8 cellular contexts compared by ENCODE assay signal in genomic region chr10:43396928-43397624, GRCh38. TPM values are rescaled to one million over a fixed set of nuclear protein-coding genes. Genes with fewer than 3 reads are reported as not detected.
DNase-seq lines count a peak whose midpoint lies in the region; ATAC-seq and TF ChIP-seq lines count a peak whose summit lies in the region.

No MANE protein-coding gene starts in this region.

- TF ChIP-seq POLR2A in Peyer's patch (IDR thresholded peaks at IDR 0.05) = peak; percentile 87 to 88
- TF ChIP-seq POLR2A in stomach (IDR thresholded peaks at IDR 0.05) = peak in 1 of 4 donors; percentile 12

- H3K4me3 Mint-ChIP-seq in Calu3 (ENCODE audit: low read depth, unreplicated experiment) (peak overlapping the region; percentile 85), natural killer cell (peak overlapping the region; percentile 97)
- H3K4me3 Mint-ChIP-seq in activated T-helper 2 cell treated with anti-CD3 and anti-CD28 coated beads, Interferon-gamma antibody, Interleukin-2, Interleukin-4, amounts not matched to agents 10 μg/mL and 5 μg/mL and 100 μg/mL, durations not matched to agents 14 hours and 24 hours and 36 hours (ENCODE audit: low read depth) = peak overlapping the region; percentile 86

- BruUV-seq in Calu3 (replicated peaks; lab: Mats Ljungman, UMichigan) = no TSS peak

- intact Hi-C loops in Calu3 (cut with micrococcal nuclease; ENCODE audit: unreplicated experiment) (loop anchor here (5.0 kb wide), 1 partner anchor 45 kb away; no protein-coding TSS in a partner anchor), natural killer cell (cut with micrococcal nuclease) (loop anchor here (2.0 kb wide), 1 partner anchor 914 kb away; no protein-coding TSS in a partner anchor), stomach (cut with DNase I; ENCODE audit: low total_unique reads) (no loop called here)
- intact Hi-C loops in activated T-helper 2 cell treated with anti-CD3 and anti-CD28 coated beads, Interferon-gamma antibody, Interleukin-2, Interleukin-4, amounts not matched to agents 10 μg/mL and 5 μg/mL and 100 μg/mL, durations not matched to agents 14 hours and 24 hours and 36 hours (cut with micrococcal nuclease) = loop anchor here (1.0 to 5.0 kb wide), 5 partner anchors 10 to 255 kb away; partner anchors contain the start of gene ZNF487

- TF ChIP-seq EP300 in stomach (IDR thresholded peaks at IDR 0.05) = no peak

- H3K9me3 Mint-ChIP-seq in Calu3 (ENCODE audit: low read depth, unreplicated experiment) = no peaks in the 10 kb centered on the region
- H3K9me3 Mint-ChIP-seq in activated T-helper 2 cell treated with anti-CD3 and anti-CD28 coated beads, Interferon-gamma antibody, Interleukin-2, Interleukin-4, amounts not matched to agents 10 μg/mL and 5 μg/mL and 100 μg/mL, durations not matched to agents 14 hours and 24 hours and 36 hours = no peaks in the 10 kb centered on the region
- H3K9me3 Mint-ChIP-seq in natural killer cell = no peaks in the 10 kb centered on the region

- H3K4me3 ChIP-seq in Peyer's patch (peak overlapping the region; percentile 87 to 93 (median 92)), stomach (peak overlapping the region; percentile 58 to 87 (median 74))

- no peaks in the 10 kb centered on the region for H3K9me3 ChIP-seq in Peyer's patch
- no peaks in the 10 kb centered on the region for H3K9me3 ChIP-seq in stomach

- peaks cover 0 to 58% (median 22%) of the 10 kb centered on the region in 4 donors for H3K4me1 ChIP-seq in Peyer's patch
- peaks cover 56 to 92% (median 76%) of the 10 kb centered on the region in 4 donors for H3K4me1 ChIP-seq in stomach

- peaks cover 92% of the 10 kb centered on the region for H3K36me3 Mint-ChIP-seq in Calu3 (ENCODE audit: insufficient read depth, unreplicated experiment)
- H3K36me3 Mint-ChIP-seq in activated T-helper 2 cell treated with anti-CD3 and anti-CD28 coated beads, Interferon-gamma antibody, Interleukin-2, Interleukin-4, amounts not matched to agents 10 μg/mL and 5 μg/mL and 100 μg/mL, durations not matched to agents 14 hours and 24 hours and 36 hours (ENCODE audit: low read depth) = peaks cover 86% of the 10 kb centered on the region
- H3K36me3 Mint-ChIP-seq in natural killer cell = peaks cover 17% of the 10 kb centered on the region

- H3K27ac Mint-ChIP-seq in Calu3 (ENCODE audit: unreplicated experiment) = peak overlapping the region; percentile 81
- peak overlapping the region; percentile 93 for H3K27ac Mint-ChIP-seq in activated T-helper 2 cell treated with anti-CD3 and anti-CD28 coated beads, Interferon-gamma antibody, Interleukin-2, Interleukin-4, amounts not matched to agents 10 μg/mL and 5 μg/mL and 100 μg/mL, durations not matched to agents 14 hours and 24 hours and 36 hours
- peak overlapping the region; percentile 98 to 99 for H3K27ac Mint-ChIP-seq in natural killer cell

- CTCF ChIA-PET in Calu3 (lab: Charles Lee) = interaction anchor here (0.6 to 0.9 kb wide), 6 partner anchors 34 to 296 kb away, joined by 3 to 5 read pairs (median 4); no protein-coding TSS in a partner anchor

- H3K4me1 Mint-ChIP-seq in Calu3 (ENCODE audit: low read depth, unreplicated experiment) = peaks cover 55% of the 10 kb centered on the region
- peaks cover 62% of the 10 kb centered on the region for H3K4me1 Mint-ChIP-seq in activated T-helper 2 cell treated with anti-CD3 and anti-CD28 coated beads, Interferon-gamma antibody, Interleukin-2, Interleukin-4, amounts not matched to agents 10 μg/mL and 5 μg/mL and 100 μg/mL, durations not matched to agents 14 hours and 24 hours and 36 hours (ENCODE audit: low read depth)
- peaks cover 74 to 75% of the 10 kb centered on the region in 2 donors for H3K4me1 Mint-ChIP-seq in natural killer cell

- TF ChIP-seq CTCF in Calu3 (IDR thresholded peaks at IDR 0.05; ENCODE audit: unreplicated experiment) = no peak
- peak in 1 of 6 experiments; percentile 5 for TF ChIP-seq CTCF in Peyer's patch (IDR thresholded peaks at IDR 0.05)
- TF ChIP-seq CTCF in natural killer cell (IDR thresholded peaks at IDR 0.05) = no peak
- TF ChIP-seq CTCF in stomach (IDR thresholded peaks at IDR 0.05) = no peak

- ATAC-seq in GM21390 (IDR thresholded peaks at IDR 0.05; ENCODE audit: unreplicated experiment) (peak; percentile 83), natural killer cell (peak; percentile 65 to 84 (median 75))

- DNase-seq in Calu3 (peak; percentile 94), HT1080 (ENCODE audit: low read depth) (peak; percentile 87), Peyer's patch (peak; percentile 92 to 97 (median 96)), fibroblast of peridontal ligament (ENCODE audit: extremely low read depth) (peak; percentile 55), natural killer cell (peak; percentile 70), stomach (peak; percentile 94)
- peak; percentile 84 for DNase-seq in activated T-helper 2 cell treated with anti-CD3 and anti-CD28 coated beads, Interferon-gamma antibody, Interleukin-2, Interleukin-4, amounts not matched to agents 10 μg/mL and 5 μg/mL and 100 μg/mL, durations not matched to agents 14 hours and 24 hours and 36 hours (ENCODE audit: low spot score)

- H3K27me3 ChIP-seq in Peyer's patch (no peaks in the 10 kb centered on the region), stomach (no peaks in the 10 kb centered on the region)

- 0 to 1% (median 0%) methylated on average over 25 to 70 of the region's 70 CpGs for WGBS in stomach, 5 donors

- no peaks in the 10 kb centered on the region for H3K27me3 Mint-ChIP-seq in Calu3 (ENCODE audit: unreplicated experiment)
- no peaks in the 10 kb centered on the region for H3K27me3 Mint-ChIP-seq in activated T-helper 2 cell treated with anti-CD3 and anti-CD28 coated beads, Interferon-gamma antibody, Interleukin-2, Interleukin-4, amounts not matched to agents 10 μg/mL and 5 μg/mL and 100 μg/mL, durations not matched to agents 14 hours and 24 hours and 36 hours (ENCODE audit: low read depth)
- no peaks in the 10 kb centered on the region for H3K27me3 Mint-ChIP-seq in natural killer cell (ENCODE audit: low read depth in 2 of 2)

- H3K27ac ChIP-seq in Peyer's patch = peak overlapping the region; percentile 98 to 100 (median 100)
- peak overlapping the region; percentile 99 to 100 (median 100) for H3K27ac ChIP-seq in stomach

- H3K36me3 ChIP-seq in Peyer's patch (peaks cover 0 to 23% (median 0%) of the 10 kb centered on the region in 3 donors), stomach (peaks cover 21 to 40% (median 38%) of the 10 kb centered on the region in 4 donors)

RNA-seq across cellular contexts. Expression of gene HNRNPF, which starts 11.9 kb away (rescaled TPM):
- total RNA-seq in Calu3 (2022) (256 and 275 TPM in 2 replicates), Peyer's patch (100 to 1,000 TPM; 145 to 177 (median 160) TPM), natural killer cell (100 to 1,000 TPM; 122 to 160 (median 125) TPM), stomach (100 to 1,000 TPM in 2 of 5 donors, 10 to 100 TPM in 3; 36.2 to 169 (median 87.0) TPM)
- total RNA-seq in HT1080 (2014; rRNA removed; shearing (Covaris generic)) = 325 and 365 TPM in 2 replicates
- polyA plus RNA-seq in HT1080 (2015; cell fraction: cytosol; rRNA removed) = 216 and 231 TPM in 2 replicates
- polyA plus RNA-seq in HT1080 (2015; cell fraction: nucleus; rRNA removed) = 289 and 314 TPM in 2 replicates
- total RNA-seq in activated T-helper 2 cell treated with anti-CD3 and anti-CD28 coated beads, Interferon-gamma antibody, Interleukin-2, Interleukin-4, amounts not matched to agents 10 μg/mL and 5 μg/mL and 100 μg/mL, durations not matched to agents 14 hours and 24 hours and 36 hours = 503 and 520 TPM in 2 replicates
- polyA plus RNA-seq in stomach = 100 to 1,000 TPM in 1 of 3 donors, 10 to 100 TPM in 2; 74.7 to 131 (median 87.5) TPM

RNA-seq across cellular contexts. Expression of gene FXYD4, which starts 25.6 kb away (rescaled TPM):
- not detected in 2 replicates for total RNA-seq in Calu3 (2022)
- not detected in 2 replicates for total RNA-seq in HT1080 (2014; rRNA removed; shearing (Covaris generic))
- not detected in 2 replicates for polyA plus RNA-seq in HT1080 (2015; cell fraction: cytosol; rRNA removed)
- not detected in 2 replicates for polyA plus RNA-seq in HT1080 (2015; cell fraction: nucleus; rRNA removed)
- not detected for total RNA-seq in Peyer's patch
- total RNA-seq in activated T-helper 2 cell treated with anti-CD3 and anti-CD28 coated beads, Interferon-gamma antibody, Interleukin-2, Interleukin-4, amounts not matched to agents 10 μg/mL and 5 μg/mL and 100 μg/mL, durations not matched to agents 14 hours and 24 hours and 36 hours = not detected in 2 replicates
- not detected for total RNA-seq in natural killer cell
- not detected for total RNA-seq in stomach
- 1 to 10 TPM; 2.8 to 7.3 (median 6.0) TPM for polyA plus RNA-seq in stomach

RNA-seq across cellular contexts. Expression of gene ZNF487, which starts 39.8 kb away (rescaled TPM):
- total RNA-seq in Calu3 (2022) = 2.5 and 3.4 TPM in 2 replicates
- 1.0 and 1.4 TPM in 2 replicates for total RNA-seq in HT1080 (2014; rRNA removed; shearing (Covaris generic))
- polyA plus RNA-seq in HT1080 (2015; cell fraction: cytosol; rRNA removed) = 1.2 TPM in 2 replicates
- polyA plus RNA-seq in HT1080 (2015; cell fraction: nucleus; rRNA removed) = 0.49 and 0.57 TPM in 2 replicates
- total RNA-seq in Peyer's patch = 10 to 100 TPM; 21.5 to 51.7 (median 26.9) TPM
- total RNA-seq in activated T-helper 2 cell treated with anti-CD3 and anti-CD28 coated beads, Interferon-gamma antibody, Interleukin-2, Interleukin-4, amounts not matched to agents 10 μg/mL and 5 μg/mL and 100 μg/mL, durations not matched to agents 14 hours and 24 hours and 36 hours = 2.0 and 2.2 TPM in 2 replicates
- total RNA-seq in natural killer cell = 10 to 100 TPM; 19.1 to 30.8 (median 22.8) TPM
- 10 to 100 TPM in 1 of 5 donors, 1 to 10 TPM in 3, under 1 TPM in 1; 0.45 to 11.0 (median 4.8) TPM for total RNA-seq in stomach
- polyA plus RNA-seq in stomach = 1 to 10 TPM; 3.7 to 8.4 (median 4.3) TPM

Comparison
In these comparisons a context has a peak if more than half of its experiments do, and no peak if none do; other contexts are left out.
1. Peak in every context shown above with its lines: DNase-seq, ATAC-seq, H3K4me3 ChIP-seq and H3K27ac ChIP-seq.